ENCODE assay signal across 9 cellular contexts in the genomic region with DNA sequence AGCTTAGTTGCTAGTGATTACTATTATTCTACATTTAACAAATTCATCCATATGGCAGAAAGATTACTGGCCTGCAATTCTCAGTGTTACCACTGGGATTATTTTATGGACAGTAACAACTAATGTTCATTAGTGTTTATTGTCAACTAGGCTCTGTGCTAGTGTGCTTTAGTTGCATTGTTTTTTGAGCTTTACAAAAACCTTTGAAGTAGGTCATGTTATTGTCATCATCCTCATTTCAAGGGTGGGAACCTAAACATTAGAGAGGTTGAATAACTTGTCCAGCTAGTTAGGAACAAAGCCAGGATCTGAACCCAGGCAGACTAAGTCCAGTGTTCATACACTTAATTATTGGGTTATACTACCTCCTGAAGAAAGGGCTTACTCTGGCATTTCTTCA. TPM values are rescaled to one million over a fixed set of nuclear protein-coding genes. Genes with fewer than 3 reads are reported as not detected.
DNase-seq lines count a peak whose midpoint lies in the region; ATAC-seq, FAIRE-seq and TF ChIP-seq lines count a peak whose summit lies in the region.
"Had no signal": no experiment of that assay in that cellular context is flagged by ENCODE, and none has a peak within 500 bp of the region (broad histone marks: within the 10 kb centered on the region; RNA-seq: fewer than 3 reads in every experiment).

No MANE protein-coding gene starts in this region.

- TF ChIP-seq RAD21 in GM12878 (IDR thresholded peaks at IDR 0.05; ENCODE audit: insufficient read depth, low read depth, low read length), result no peak

- in situ Hi-C loops in GM13977 (cut with MboI; ENCODE audit: low pct_unique_long_range_greater_than_20kb, low sequenced_read_pairs, unreplicated experiment), result no loop called here
- in situ Hi-C loops in GM12878 (cut with MboI), result no loop called here

- no peak overlapping the region for H3K18ac ChIP-seq in neuronal stem cell (ENCODE audit: low read length)

- H3K36me3 ChIP-seq in GM12878 (ENCODE audit: control insufficient read depth in 2 of 2, insufficient read depth in 2 of 2, low read length in 1 of 2) (no peaks in the 10 kb centered on the region), neuronal stem cell (replicated peaks in 1 of 2; ENCODE audit: control insufficient read depth in 2 of 2, insufficient read depth in 2 of 2, low read length in 2 of 2) (no peaks in the 10 kb centered on the region)

- POLR2A ChIA-PET in GM12878 (lab: Charles Lee), result no interaction called here

- no peak for TF ChIP-seq EP300 in GM12878 (IDR thresholded peaks at IDR 0.05; ENCODE audit: borderline replicate concordance in 1 of 2, control insufficient read depth in 1 of 2, low read depth in 2 of 2, low read length in 2 of 2)

- CTCF ChIA-PET in GM12878 (lab: Yijun Ruan, JAX), result interaction anchor here (0.6 to 2.2 kb wide), 8 partner anchors 9 to 1199 kb away, joined by 3 to 5 read pairs (median 4); no protein-coding TSS in a partner anchor

- H3K79me1 ChIP-seq in neuronal stem cell (ENCODE audit: low read depth, low read length), result no peaks in the 10 kb centered on the region

- H2AFZ ChIP-seq in GM12878 (ENCODE audit: control insufficient read depth, low read depth, low read length) (no peak overlapping the region), neuronal stem cell (ENCODE audit: low read length) (no peak overlapping the region)

- peaks cover 2% of the 10 kb centered on the region for H3K4me1 Mint-ChIP-seq in progenitor cell of endocrine pancreas (ENCODE audit: low read depth)

- no peaks in the 10 kb centered on the region for H3K36me3 Mint-ChIP-seq in progenitor cell of endocrine pancreas (ENCODE audit: insufficient read depth)

- DNase-seq in GM13977 (ENCODE audit: low spot score) (no peak), GM12878 (ENCODE audit: low read depth, low spot score) (no peak), progenitor cell of endocrine pancreas (ENCODE audit: low spot score, unreplicated experiment) (no peak), dedifferentiated amniotic fluid mesenchymal stem cell (ENCODE audit: extremely low spot score) (no peak), posterior cingulate gyrus (no peak), neuronal stem cell (ENCODE audit: low spot score) (no peak)

- H3K27ac ChIP-seq in GM12878 (ENCODE audit: control insufficient read depth, insufficient read depth) (no peak overlapping the region), neuronal stem cell (replicated peaks; ENCODE audit: low read length) (no peak overlapping the region)

- TF ChIP-seq CTCF in GM13977 (IDR thresholded peaks at IDR 0.05; ENCODE audit: extremely low read depth, insufficient read depth, missing control alignments) (peak; percentile 7), GM12878 (IDR thresholded peaks at IDR 0.05 in 2 of 3, conservative IDR thresholded peaks at IDR 0.05 in 1 of 3; ENCODE audit: control insufficient read depth in 2 of 3, extremely low read depth in 1 of 3, insufficient read depth in 1 of 3, low read depth in 3 of 3, low read length in 3 of 3) (peak in 2 of 3 experiments; percentile 16 to 25; a peak in 3 of 6 replicates), progenitor cell of endocrine pancreas (IDR thresholded peaks at IDR 0.05; ENCODE audit: unreplicated experiment) (peak; percentile 50)

- H3K4me2 ChIP-seq in GM12878 (ENCODE audit: control insufficient read depth, insufficient read depth) (no peak overlapping the region), neuronal stem cell (ENCODE audit: insufficient read depth, low read length, poor library complexity, severe bottlenecking) (no peak overlapping the region)

- no peak for FAIRE-seq in GM12878 (lab: Jason Lieb, UNC)
- FAIRE-seq: H1, urothelium cell line had no signal

- H3K27me3 Mint-ChIP-seq in progenitor cell of endocrine pancreas, result no peaks in the 10 kb centered on the region

- H3K9me3 Mint-ChIP-seq in progenitor cell of endocrine pancreas (ENCODE audit: low read depth), result no peaks in the 10 kb centered on the region

- no peak overlapping the region for H2BK120ac ChIP-seq in neuronal stem cell (ENCODE audit: low read depth, low read length)

- TF ChIP-seq POLR2A in GM12878 (IDR thresholded peaks at IDR 0.05; ENCODE audit: low read depth, low read length), result no peak

- no peak overlapping the region for H2AK5ac ChIP-seq in neuronal stem cell (ENCODE audit: low read depth, low read length)

- no peaks in the 10 kb centered on the region for H3K79me2 ChIP-seq in GM12878 (ENCODE audit: control insufficient read depth, insufficient read depth, low read length)

- H3K4me3 Mint-ChIP-seq in progenitor cell of endocrine pancreas (ENCODE audit: low read depth), result no peak overlapping the region

- no peaks in the 10 kb centered on the region for H4K20me1 ChIP-seq in GM12878 (ENCODE audit: control insufficient read depth, insufficient read depth)

- H3K4me1 ChIP-seq in GM12878 (ENCODE audit: control insufficient read depth, insufficient read depth, low read length), result no peaks in the 10 kb centered on the region
- H3K4me1 ChIP-seq in neuronal stem cell (ENCODE audit: control insufficient read depth in 2 of 2, insufficient read depth in 1 of 2, low read depth in 1 of 2, low read length in 2 of 2), result no peaks in the 10 kb centered on the region

- H3K9ac ChIP-seq in GM12878 (ENCODE audit: control insufficient read depth, insufficient read depth, low read length) (no peak overlapping the region), neuronal stem cell (ENCODE audit: low read depth, low read length, poor library complexity) (no peak overlapping the region)

- no peaks in the 10 kb centered on the region for H3K9me3 ChIP-seq in GM12878 (replicated peaks; ENCODE audit: control insufficient read depth, insufficient read depth, low read length)
- H3K9me3 ChIP-seq in neuronal stem cell (replicated peaks in 1 of 2; ENCODE audit: control insufficient read depth in 2 of 2, insufficient read depth in 1 of 2, low read depth in 1 of 2, low read length in 2 of 2), result no peaks in the 10 kb centered on the region

- RAD21 ChIA-PET in GM12878 (lab: Charles Lee; ENCODE audit: unreplicated experiment), result interaction anchor here (0.5 to 1.3 kb wide), 2 partner anchors 62 to 814 kb away, joined by 3 read pairs; no protein-coding TSS in a partner anchor

- ATAC-seq in HG02884 (IDR thresholded peaks at IDR 0.05; ENCODE audit: unreplicated experiment), result peak; percentile 74
- peak; percentile 71 for ATAC-seq in GM12878

- H3K27me3 ChIP-seq in GM12878 (replicated peaks in 1 of 2; ENCODE audit: control insufficient read depth in 2 of 2, insufficient read depth in 2 of 2, low read length in 1 of 2), result no peaks in the 10 kb centered on the region
- peaks cover 0 to 2% (median 0%) of the 10 kb centered on the region in 3 experiments for H3K27me3 ChIP-seq in neuronal stem cell (ENCODE audit: control insufficient read depth in 3 of 3, insufficient read depth in 3 of 3, low read depth in 1 of 3, low read length in 3 of 3)

- H4K8ac ChIP-seq in neuronal stem cell (ENCODE audit: low read depth, low read length), result no peak overlapping the region

- H2BK15ac ChIP-seq in neuronal stem cell (ENCODE audit: low read length), result no peak overlapping the region

- no peak overlapping the region for H2BK12ac ChIP-seq in neuronal stem cell (ENCODE audit: low read length)

- no TSS peak for BruUV-seq in GM12878 (replicated peaks; lab: Mats Ljungman, UMichigan)

- H2BK5ac ChIP-seq in neuronal stem cell (ENCODE audit: low read length), result no peak overlapping the region

- SMC1A ChIA-PET in GM12878 (lab: Charles Lee; ENCODE audit: uncharacterized antibody, unreplicated experiment), result interaction anchor here (0.6 to 1.4 kb wide), 7 partner anchors 9 to 222 kb away, joined by 3 to 4 read pairs (median 4); no protein-coding TSS in a partner anchor

- no peak overlapping the region for H3K14ac ChIP-seq in neuronal stem cell (ENCODE audit: low read length)

- H3K4ac ChIP-seq in neuronal stem cell (ENCODE audit: low read length), result no peak overlapping the region

- intact Hi-C loops in GM12878 (cut with micrococcal nuclease; ENCODE audit: unreplicated experiment), result no loop called here
- intact Hi-C loops in posterior cingulate gyrus (cut with DNase I), result no loop called here

- H3K4me3 ChIP-seq in GM12878 (no peak overlapping the region), neuronal stem cell (ENCODE audit: low read length in 2 of 2) (no peak overlapping the region)

- no peak overlapping the region for H3K23ac ChIP-seq in neuronal stem cell (ENCODE audit: low read depth, low read length, poor library complexity)

- no peak overlapping the region for H3K27ac Mint-ChIP-seq in progenitor cell of endocrine pancreas

- H4K91ac ChIP-seq in neuronal stem cell (ENCODE audit: low read depth, low read length, poor library complexity), result no peak overlapping the region

TF ChIP-seq in GM12878, 131 proteins besides CTCF, POLR2A, EP300 and RAD21:
- TF ChIP-seq PAX8 (IDR thresholded peaks at IDR 0.05) (no peak), ESRRA (IDR thresholded peaks at IDR 0.05; ENCODE audit: low read length) (no peak)

RNA-seq across cellular contexts. Expression of gene TDRD3, which starts 27.8 kb away (rescaled TPM):
- total RNA-seq in GM12878 (2013; cell fraction: nucleolus; rRNA removed), result 81.3 and 84.6 TPM in 2 replicates
- 16.5 and 21.0 TPM in 2 replicates for total RNA-seq in GM12878 (2014; rRNA removed)
- 27.9 and 29.6 TPM in 2 replicates for total RNA-seq in GM12878 (2014; rRNA removed; fragmentation: Illumina TruSeq; extraction: Trizol)
- total RNA-seq in GM12878 (2021), result 24.3 and 24.9 TPM in 2 replicates
- 5.7 TPM for polyA plus RNA-seq in GM12878 (2011; ENCODE audit: low read depth)
- polyA plus RNA-seq in GM12878 (2011; rRNA removed), result 19.6 and 34.9 TPM in 2 replicates
- polyA plus RNA-seq in GM12878 (2011; cell fraction: cytosol; rRNA removed), result 5.0 and 5.3 TPM in 2 replicates
- 11.5 and 12.5 TPM in 2 replicates for polyA plus RNA-seq in GM12878 (2011; cell fraction: nucleus; rRNA removed)
- 9.8 and 12.6 TPM in 2 replicates for polyA plus RNA-seq in GM12878 (2012)
- 22.7 and 25.2 TPM in 2 replicates for polyA plus RNA-seq in GM12878 (2014; fragmentation: Illumina TruSeq; extraction: Trizol)
- polyA plus RNA-seq in GM12878 (2014; fragmentation: Nextera tagmentation; extraction: Ambion mirVana), result 1 to 10 TPM; 8.4 to 9.5 TPM
- 12.2 and 15.0 TPM in 2 replicates for polyA plus RNA-seq in GM12878 (2014; rRNA removed)
- 10 to 100 TPM; 10.5 to 12.0 TPM for polyA plus RNA-seq in GM12878 (2016; fragmentation: Nextera tagmentation; extraction: Ambion mirVana)
- 30.8 and 40.7 TPM in 2 replicates for polyA minus RNA-seq in GM12878 (2011; rRNA and poly(A)+ RNA removed)
- polyA minus RNA-seq in GM12878 (2011; cell fraction: cytosol; rRNA and poly(A)+ RNA removed), result 11.5 and 16.9 TPM in 2 replicates
- polyA minus RNA-seq in GM12878 (2011; cell fraction: nucleus; rRNA and poly(A)+ RNA removed), result 31.4 and 43.9 TPM in 2 replicates
- 28.5 and 30.4 TPM in 2 replicates for total RNA-seq in progenitor cell of endocrine pancreas
- 20.1 TPM for polyA plus RNA-seq in neuronal stem cell (2013, experiment 1 of 2)
- polyA plus RNA-seq in neuronal stem cell (2013, experiment 2 of 2), result 20.7 TPM
